ENCODE assay signal across 10 cellular contexts in the genomic region with DNA sequence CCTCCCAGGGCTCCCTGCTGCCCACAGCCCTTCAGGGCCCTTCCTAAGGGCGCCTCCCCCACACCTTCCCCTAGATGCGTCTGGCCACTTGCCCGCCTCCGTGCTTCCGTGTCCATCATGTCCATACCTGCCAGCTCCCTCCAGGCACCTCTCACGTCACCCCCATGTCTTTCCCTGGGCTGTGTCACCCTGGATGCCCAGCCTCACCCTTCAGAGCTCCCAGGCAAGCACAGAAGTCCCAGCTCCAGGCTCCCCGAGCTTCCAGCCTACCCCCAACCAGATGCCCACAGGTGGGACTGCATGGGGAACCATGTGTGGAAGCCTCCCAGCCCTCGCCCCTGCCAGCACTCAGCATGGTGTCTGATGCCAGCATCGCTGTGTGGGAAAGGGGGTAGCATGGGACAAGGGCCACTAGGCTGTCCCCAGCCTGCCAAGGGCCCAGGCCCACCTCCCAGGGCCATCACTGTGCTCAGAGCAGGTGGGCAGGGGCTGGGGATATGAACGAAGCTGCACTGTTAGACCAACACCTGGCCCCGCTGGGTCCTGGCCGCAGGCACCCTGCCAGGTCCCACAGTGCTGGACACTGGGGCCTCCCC. TPM values are rescaled to one million over a fixed set of nuclear protein-coding genes. Genes with fewer than 3 reads are reported as not detected.
DNase-seq lines count a peak whose midpoint lies in the region; ATAC-seq and TF ChIP-seq lines count a peak whose summit lies in the region.
"Had no signal": no experiment of that assay in that cellular context is flagged by ENCODE, and none has a peak within 500 bp of the region (broad histone marks: within the 10 kb centered on the region; RNA-seq: fewer than 3 reads in every experiment).

No MANE protein-coding gene starts in this region.

- H3K36me3 Mint-ChIP-seq in CD14-positive monocyte (peaks cover 8 to 12% of the 10 kb centered on the region in 2 donors), natural killer cell (no peaks in the 10 kb centered on the region)

- H3K4me1 Mint-ChIP-seq in CD14-positive monocyte (peaks cover 23% of the 10 kb centered on the region), natural killer cell (peaks cover 42 to 44% of the 10 kb centered on the region in 2 donors)

- H3K27ac Mint-ChIP-seq in CD14-positive monocyte (peak overlapping the region in 2 of 7 donors; percentile 61 to 70), natural killer cell (peak overlapping the region; percentile 89 to 97)

- H3K9me3 Mint-ChIP-seq in CD14-positive monocyte (peaks cover 0 to 2% (median 0%) of the 10 kb centered on the region in 7 donors), natural killer cell (no peaks in the 10 kb centered on the region)

- H3K4me3 Mint-ChIP-seq in CD14-positive monocyte (no peak overlapping the region), natural killer cell (peak overlapping the region; percentile 94)

- peak overlapping the region; percentile 39 for H3K9ac ChIP-seq in mammary epithelial cell (ENCODE audit: insufficient read depth, low read length)
- H3K9ac ChIP-seq: GM23248 had no signal

- WGBS in mammary epithelial cell (ENCODE audit: low coverage, missing lambda C conversion rate), result 32% methylated on average over 11 of the region's 12 CpGs

- H2AFZ ChIP-seq in mammary epithelial cell (ENCODE audit: low read depth, low read length), result peak overlapping the region; percentile 79
- H2AFZ ChIP-seq: GM23248 had no signal

- peak overlapping the region in 2 of 3 experiments; percentile 10 to 13 for H3K4me3 ChIP-seq in mammary epithelial cell (replicated peaks in 1 of 3; ENCODE audit: insufficient read depth in 1 of 3, low read depth in 2 of 3, low read length in 3 of 3)
- H3K4me3 ChIP-seq: GM23248 had no signal

- intact Hi-C loops in CD14-positive monocyte (cut with micrococcal nuclease), result loop anchor here (5.0 kb wide), 2 partner anchors 52 to 127 kb away; a partner anchor contains a TSS
- intact Hi-C loops in mammary epithelial cell (cut with micrococcal nuclease), result no loop called here
- intact Hi-C loops in natural killer cell (cut with micrococcal nuclease), result loop anchor here (5.0 kb wide), 2 partner anchors 47 to 127 kb away; a partner anchor contains a TSS

- H3K4me2 ChIP-seq in mammary epithelial cell (ENCODE audit: insufficient read depth, low read depth, low read length), result peak overlapping the region; percentile 99

- H3K27me3 Mint-ChIP-seq in CD14-positive monocyte (ENCODE audit: low read depth in 3 of 3) (peaks cover 0 to 4% (median 3%) of the 10 kb centered on the region in 3 donors), natural killer cell (ENCODE audit: low read depth in 2 of 2) (no peaks in the 10 kb centered on the region)

- DNase-seq in CD14-positive monocyte (ENCODE audit: low spot score) (peak; percentile 46), HPDE6-E6E7 (ENCODE audit: extremely low spot score) (peak; percentile 91), mammary epithelial cell (peak; percentile 90), natural killer cell (no peak), NCI-H1694 (lab: John Stamatoyannopoulos, UW) (no peak), NCI-H526 (lab: John Stamatoyannopoulos, UW) (no peak)
- DNase-seq: mesenchymal stem cell had no signal

- CTCF ChIA-PET in mammary epithelial cell (lab: Charles Lee; ENCODE audit: low non-redundant PET), result no interaction called here

- no peaks in the 10 kb centered on the region for H3K9me3 ChIP-seq in mammary epithelial cell (replicated peaks; ENCODE audit: insufficient read depth, low read length)

- ATAC-seq in natural killer cell (no peak), GM21526 (IDR thresholded peaks at IDR 0.05; ENCODE audit: low FRiP score, unreplicated experiment) (no peak), SK-N-SH treated with all-trans-retinoic acid at 6 μM for 48 hours (no peak)

- H4K20me1 ChIP-seq in mammary epithelial cell (ENCODE audit: insufficient read depth, low read length), result no peaks in the 10 kb centered on the region

- in situ Hi-C loops in mammary epithelial cell (cut with MboI; ENCODE audit: low sequenced_read_pairs in 2 of 2), result loop anchor here in 1 of 2 donors (10.0 kb wide), 1 partner anchor 140 kb away; no protein-coding TSS in a partner anchor

- H3K79me2 ChIP-seq in mammary epithelial cell (ENCODE audit: insufficient read depth, low read length), result peaks cover 26% of the 10 kb centered on the region

- no peaks in the 10 kb centered on the region for H3K36me3 ChIP-seq in mammary epithelial cell (ENCODE audit: insufficient read depth, low read length)

- peaks cover 25% of the 10 kb centered on the region for H3K4me1 ChIP-seq in mammary epithelial cell (ENCODE audit: insufficient read depth, low read length)

- TSS peak; percentile 62 for BruUV-seq in mammary epithelial cell (replicated peaks; lab: Mats Ljungman, UMichigan)

- peak overlapping the region; percentile 62 for H3K27ac ChIP-seq in mammary epithelial cell (ENCODE audit: insufficient read depth, low read depth, low read length)
- H3K27ac ChIP-seq: GM23248 had no signal

- TF ChIP-seq CTCF in CD14-positive monocyte (IDR thresholded peaks at IDR 0.05) (no peak), mammary epithelial cell (conservative IDR thresholded peaks at IDR 0.05 in 1 of 2, IDR thresholded peaks at IDR 0.05 in 1 of 2; ENCODE audit: extremely low read depth in 1 of 2, insufficient read depth in 1 of 2, low read depth in 1 of 2, low read length in 2 of 2) (no peak), natural killer cell (IDR thresholded peaks at IDR 0.05) (no peak)

- dilution Hi-C loops in mammary epithelial cell (cut with HindIII; ENCODE audit: low sequenced_read_pairs), result no loop called here

- H3K27me3 ChIP-seq in mammary epithelial cell (ENCODE audit: insufficient read depth, low read length), result no peaks in the 10 kb centered on the region

TF ChIP-seq in SK-N-SH treated with all-trans-retinoic acid at 6 μM for 48 hours, 23 proteins besides CTCF, POLR2A, EP300 and RAD21 (continues in another document):
- TF ChIP-seq ZFP30 (CRISPR knock-in tag; IDR thresholded peaks at IDR 0.05) (no peak), ARNTL (CRISPR knock-in tag; IDR thresholded peaks at IDR 0.05; ENCODE audit: borderline replicate concordance, low read depth) (no peak), CSDC2 (CRISPR knock-in tag; IDR thresholded peaks at IDR 0.05) (no peak), ESRRG (CRISPR knock-in tag; IDR thresholded peaks at IDR 0.05) (no peak), ZC3H10 (CRISPR knock-in tag; IDR thresholded peaks at IDR 0.05) (no peak), ISL1 (CRISPR knock-in tag; IDR thresholded peaks at IDR 0.05) (no peak), TOX (CRISPR knock-in tag; IDR thresholded peaks at IDR 0.05; ENCODE audit: borderline replicate concordance) (no peak)
- TF ChIP-seq, protein P1, sequence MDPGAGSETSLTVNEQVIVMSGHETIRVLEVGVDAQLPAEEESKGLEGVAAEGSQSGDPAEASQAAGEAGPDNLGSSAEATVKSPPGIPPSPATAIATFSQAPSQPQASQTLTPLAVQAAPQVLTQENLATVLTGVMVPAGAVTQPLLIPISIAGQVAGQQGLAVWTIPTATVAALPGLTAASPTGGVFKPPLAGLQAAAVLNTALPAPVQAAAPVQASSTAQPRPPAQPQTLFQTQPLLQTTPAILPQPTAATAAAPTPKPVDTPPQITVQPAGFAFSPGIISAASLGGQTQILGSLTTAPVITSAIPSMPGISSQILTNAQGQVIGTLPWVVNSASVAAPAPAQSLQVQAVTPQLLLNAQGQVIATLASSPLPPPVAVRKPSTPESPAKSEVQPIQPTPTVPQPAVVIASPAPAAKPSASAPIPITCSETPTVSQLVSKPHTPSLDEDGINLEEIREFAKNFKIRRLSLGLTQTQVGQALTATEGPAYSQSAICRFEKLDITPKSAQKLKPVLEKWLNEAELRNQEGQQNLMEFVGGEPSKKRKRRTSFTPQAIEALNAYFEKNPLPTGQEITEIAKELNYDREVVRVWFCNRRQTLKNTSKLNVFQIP (CRISPR knock-in tag; IDR thresholded peaks at IDR 0.05; ENCODE audit: borderline replicate concordance, low read depth), result no peak
- TF ChIP-seq, protein P2, sequence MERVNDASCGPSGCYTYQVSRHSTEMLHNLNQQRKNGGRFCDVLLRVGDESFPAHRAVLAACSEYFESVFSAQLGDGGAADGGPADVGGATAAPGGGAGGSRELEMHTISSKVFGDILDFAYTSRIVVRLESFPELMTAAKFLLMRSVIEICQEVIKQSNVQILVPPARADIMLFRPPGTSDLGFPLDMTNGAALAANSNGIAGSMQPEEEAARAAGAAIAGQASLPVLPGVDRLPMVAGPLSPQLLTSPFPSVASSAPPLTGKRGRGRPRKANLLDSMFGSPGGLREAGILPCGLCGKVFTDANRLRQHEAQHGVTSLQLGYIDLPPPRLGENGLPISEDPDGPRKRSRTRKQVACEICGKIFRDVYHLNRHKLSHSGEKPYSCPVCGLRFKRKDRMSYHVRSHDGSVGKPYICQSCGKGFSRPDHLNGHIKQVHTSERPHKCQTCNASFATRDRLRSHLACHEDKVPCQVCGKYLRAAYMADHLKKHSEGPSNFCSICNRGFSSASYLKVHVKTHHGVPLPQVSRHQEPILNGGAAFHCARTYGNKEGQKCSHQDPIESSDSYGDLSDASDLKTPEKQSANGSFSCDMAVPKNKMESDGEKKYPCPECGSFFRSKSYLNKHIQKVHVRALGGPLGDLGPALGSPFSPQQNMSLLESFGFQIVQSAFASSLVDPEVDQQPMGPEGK (CRISPR knock-in tag; IDR thresholded peaks at IDR 0.05; ENCODE audit: borderline replicate concordance), result no peak

RNA-seq across cellular contexts. Expression of a gene that starts 1.9 kb away (rescaled TPM):
- under 1 TPM; 0.30 to 0.74 TPM for polyA plus RNA-seq in CD14-positive monocyte
- total RNA-seq in mammary epithelial cell, result 10 to 100 TPM; 21.7 to 31.2 TPM
- polyA plus RNA-seq in mammary epithelial cell, result 13.0 TPM
- polyA minus RNA-seq in mammary epithelial cell, result 10.6 TPM
- total RNA-seq in natural killer cell, result 100 to 1,000 TPM; 100 to 122 (median 106) TPM

RNA-seq across cellular contexts. Expression of a gene that starts 16.0 kb away (rescaled TPM):
- polyA plus RNA-seq in CD14-positive monocyte (10 to 100 TPM; 88.1 to 88.5 TPM), mammary epithelial cell (155 TPM)
- total RNA-seq in mammary epithelial cell (10 to 100 TPM; 49.8 to 83.9 TPM), natural killer cell (10 to 100 TPM; 33.9 to 38.9 (median 37.5) TPM)
- 129 TPM for polyA minus RNA-seq in mammary epithelial cell

RNA-seq across cellular contexts. Expression of a gene that starts 27.4 kb away (rescaled TPM):
- polyA plus RNA-seq in CD14-positive monocyte (10 to 100 TPM; 18.2 to 39.8 TPM), mammary epithelial cell (73.2 TPM)
- total RNA-seq in mammary epithelial cell (10 to 100 TPM; 31.3 to 44.5 TPM), natural killer cell (10 to 100 TPM; 48.0 to 66.7 (median 54.2) TPM)
- 77.1 TPM for polyA minus RNA-seq in mammary epithelial cell

RNA-seq across cellular contexts. Expression of a gene that starts 42.6 kb away (rescaled TPM):
- 10 to 100 TPM; 26.9 to 31.4 TPM for polyA plus RNA-seq in CD14-positive monocyte
- 10 to 100 TPM; 64.7 to 74.4 TPM for total RNA-seq in mammary epithelial cell
- 88.6 TPM for polyA plus RNA-seq in mammary epithelial cell
- polyA minus RNA-seq in mammary epithelial cell, result 35.0 TPM
- total RNA-seq in natural killer cell, result 10 to 100 TPM; 10.7 to 27.4 (median 25.4) TPM

RNA-seq across cellular contexts. Expression of a gene that starts 47.3 kb away (rescaled TPM):
- polyA plus RNA-seq in CD14-positive monocyte (1 to 10 TPM; 5.7 to 8.7 TPM), mammary epithelial cell (14.5 TPM)
- total RNA-seq in mammary epithelial cell (10 to 100 TPM; 19.2 to 26.6 TPM), natural killer cell (10 to 100 TPM in 2 of 3 donors, 1 to 10 TPM in 1; 9.5 to 13.0 (median 12.9) TPM)
- polyA minus RNA-seq in mammary epithelial cell, result 10.2 TPM

Comparison
In these comparisons a context has a peak if more than half of its experiments do, and no peak if none do; other contexts are left out.
1. DNase-seq: peak in CD14-positive monocyte (single experiment), HPDE6-E6E7 (single experiment) and mammary epithelial cell (single experiment); none in natural killer cell (single experiment), NCI-H1694 (single experiment) and NCI-H526 (0 of 2).